ENCODE assay signal across 12 cellular contexts in the genomic region with DNA sequence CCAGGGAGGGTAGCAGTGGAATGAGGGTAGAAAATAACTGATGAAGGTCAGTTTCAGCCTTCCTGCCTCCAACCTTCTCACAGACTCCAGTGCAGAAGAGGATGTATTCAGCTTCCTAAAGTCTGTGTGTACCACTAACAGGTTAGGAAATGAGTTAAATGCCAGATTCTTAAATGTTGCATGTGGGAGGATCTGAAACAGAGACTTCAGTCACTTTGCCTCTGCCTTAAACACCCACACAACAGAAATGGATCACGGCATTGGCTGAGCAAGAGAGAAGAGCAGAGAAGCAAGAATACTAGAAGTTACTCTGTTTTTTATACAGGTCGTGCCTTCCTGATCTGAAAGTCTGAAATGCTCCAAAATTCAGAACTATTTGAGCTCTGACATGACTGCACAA.
DNase-seq lines count a peak whose midpoint lies in the region; ATAC-seq and TF ChIP-seq lines count a peak whose summit lies in the region.
"Had no signal": no experiment of that assay in that cellular context is flagged by ENCODE, and none has a peak within 500 bp of the region (broad histone marks: within the 10 kb centered on the region; RNA-seq: fewer than 3 reads in every experiment).

No MANE protein-coding gene starts in this region.

- no peaks in the 10 kb centered on the region for H3K27me3 ChIP-seq in foreskin keratinocyte
- H3K27me3 ChIP-seq: right lobe of liver, transverse colon had no signal

- peak; percentile 54 for DNase-seq in GM13976 (ENCODE audit: low spot score)
- no peak for DNase-seq in foreskin keratinocyte
- DNase-seq in Kasumi-1 (lab: John Stamatoyannopoulos, UW): no peak
- no peak for DNase-seq in DMS53 treated with DMSO at 0.1 percent for 48 hours (lab: John Stamatoyannopoulos, UW; ENCODE audit: unreplicated experiment)
- DNase-seq in kidney tubule cell (ENCODE audit: low spot score): no peak
- no peak for DNase-seq in NCI-H446 treated with DMSO at 0.1 percent for 48 hours (lab: John Stamatoyannopoulos, UW)
- DNase-seq: activated B cell treated with CpG ODN at 0.5 μM for 24 hours, NCI-H82, right lobe of liver, transverse colon had no signal

- TF ChIP-seq CTCF in GM13976 (IDR thresholded peaks at IDR 0.05; ENCODE audit: borderline replicate concordance, control extremely low read depth, extremely low read depth, insufficient read depth, missing control alignments) (no peak), foreskin keratinocyte (conservative IDR thresholded peaks at IDR 0.05) (no peak)

- H3K4me1 ChIP-seq in foreskin keratinocyte: peaks cover 58% of the 10 kb centered on the region
- H3K4me1 ChIP-seq: right lobe of liver had no signal

- ATAC-seq in GM19455 (IDR thresholded peaks at IDR 0.05; ENCODE audit: unreplicated experiment) (peak; percentile 76), HG03135 (IDR thresholded peaks at IDR 0.05; ENCODE audit: unreplicated experiment) (peak; percentile 73), foreskin keratinocyte (no peak)

- peak overlapping the region; percentile 10 for H3K27ac ChIP-seq in foreskin keratinocyte
- H3K27ac ChIP-seq: right lobe of liver, transverse colon had no signal

- in situ Hi-C loops in GM13976 (cut with MboI; ENCODE audit: low sequenced_read_pairs, unreplicated experiment): no loop called here
